8 cellular contexts compared by ENCODE assay signal in the genomic region with DNA sequence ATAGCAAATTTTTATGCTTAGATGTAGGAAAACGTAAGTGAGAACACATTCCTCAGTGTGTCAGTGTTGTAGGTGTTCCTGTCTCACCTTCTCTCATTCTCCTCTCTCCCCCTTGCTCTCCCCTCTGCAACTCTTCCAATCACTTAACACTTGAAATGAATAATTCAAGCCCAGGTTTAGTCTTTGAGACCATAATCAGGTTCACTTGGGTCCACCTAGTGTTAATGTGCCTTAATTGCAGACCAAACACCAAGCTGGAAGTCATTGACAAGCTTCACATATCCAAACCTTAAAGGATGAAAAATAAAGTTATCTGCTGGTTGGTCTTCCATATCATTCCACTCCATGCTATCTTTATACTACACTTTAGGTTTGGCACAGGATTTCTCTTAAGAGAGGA. TPM values are rescaled to one million over a fixed set of nuclear protein-coding genes. Genes with fewer than 3 reads are reported as not detected.
DNase-seq lines count a peak whose midpoint lies in the region; ATAC-seq, FAIRE-seq and TF ChIP-seq lines count a peak whose summit lies in the region.

No MANE protein-coding gene starts in this region.

- H3K27ac ChIP-seq in mesenchymal stem cell (ENCODE audit: low read length, poor library complexity, severe bottlenecking) (no peak overlapping the region), gastroesophageal sphincter (no peak overlapping the region)

- no peak overlapping the region for H3K23ac ChIP-seq in mesenchymal stem cell (ENCODE audit: low read length in 2 of 2)

- H3K4me1 ChIP-seq in mesenchymal stem cell (ENCODE audit: control insufficient read depth, insufficient read depth, low read depth, low read length) = no peaks in the 10 kb centered on the region
- no peaks in the 10 kb centered on the region for H3K4me1 ChIP-seq in gastroesophageal sphincter

- 100% methylated on average over 1 of the region's 1 CpG for WGBS in mesenchymal stem cell
- WGBS in gastroesophageal sphincter (ENCODE audit: low coverage in 1 of 2), 2 donors = 80 to 87% methylated on average over 1 of the region's 1 CpG

- DNase-seq in GM12892 (ENCODE audit: insufficient read length) (no peak), WTC11 (ENCODE audit: low spot score) (peak; percentile 30), mesenchymal stem cell (peak; percentile 26), immature natural killer cell (no peak)
- no peak for DNase-seq in stimulated activated CD8-positive, alpha-beta memory T cell treated with anti-CD3 and anti-CD28 coated beads, Interleukin-4, amount 100 ng/mL, for 48 hours
- DNase-seq in stimulated activated CD4-positive, alpha-beta T cell treated with anti-CD3 and anti-CD28 coated beads, Interleukin-12 subunit alpha, Interleukin-12 subunit beta, amount 100 ng/mL, for 4 hours = no peak

- H3K9me3 Mint-ChIP-seq in WTC11 (no peaks in the 10 kb centered on the region), immature natural killer cell (no peaks in the 10 kb centered on the region)

- no peak overlapping the region for H3K18ac ChIP-seq in mesenchymal stem cell (ENCODE audit: low read depth in 1 of 2, low read length in 2 of 2)

- H3K9me3 ChIP-seq in mesenchymal stem cell (ENCODE audit: control insufficient read depth, low read length) = no peaks in the 10 kb centered on the region
- no peaks in the 10 kb centered on the region for H3K9me3 ChIP-seq in gastroesophageal sphincter

- no peak overlapping the region for H3K4me3 ChIP-seq in mesenchymal stem cell (ENCODE audit: insufficient read depth in 1 of 2, low read depth in 1 of 2, low read length in 2 of 2)
- H3K4me3 ChIP-seq in gastroesophageal sphincter = no peak overlapping the region

- no peak overlapping the region for H2BK12ac ChIP-seq in mesenchymal stem cell (ENCODE audit: low read length in 2 of 2)

- H3K27ac Mint-ChIP-seq in WTC11 (no peak overlapping the region), immature natural killer cell (no peak overlapping the region)

- H3K27me3 Mint-ChIP-seq in WTC11 (ENCODE audit: low read depth) = no peaks in the 10 kb centered on the region
- no peaks in the 10 kb centered on the region for H3K27me3 Mint-ChIP-seq in immature natural killer cell (ENCODE audit: low read depth in 3 of 3)

- peaks cover 24% of the 10 kb centered on the region for H3K4me1 Mint-ChIP-seq in WTC11
- H3K4me1 Mint-ChIP-seq in immature natural killer cell = no peaks in the 10 kb centered on the region

- peak; percentile 24 for FAIRE-seq in GM12892 (lab: Jason Lieb, UNC)

- no peak for TF ChIP-seq POLR2A in GM12892 (IDR thresholded peaks at IDR 0.05; ENCODE audit: low read depth, low read length)
- no peak for TF ChIP-seq POLR2A in gastroesophageal sphincter (IDR thresholded peaks at IDR 0.05)

- no peak overlapping the region for H3K4ac ChIP-seq in mesenchymal stem cell (ENCODE audit: low read depth in 1 of 2, low read length in 2 of 2)

- no peak overlapping the region for H2AFZ ChIP-seq in mesenchymal stem cell (ENCODE audit: low read depth, low read length)

- H2BK5ac ChIP-seq in mesenchymal stem cell (ENCODE audit: low read depth, low read length, poor library complexity, severe bottlenecking) = no peak overlapping the region

- H3K9ac ChIP-seq in mesenchymal stem cell (ENCODE audit: low read length) = no peak overlapping the region

- ATAC-seq in HG03378 (IDR thresholded peaks at IDR 0.05; ENCODE audit: unreplicated experiment) (peak; percentile 55), WTC11 (peak; percentile 89), gastroesophageal sphincter (no peak)

- H4K8ac ChIP-seq in mesenchymal stem cell (ENCODE audit: low read length) = no peak overlapping the region

- H3K4me3 Mint-ChIP-seq in WTC11 (no peak overlapping the region), immature natural killer cell (no peak overlapping the region)

- H4K91ac ChIP-seq in mesenchymal stem cell (ENCODE audit: low read length) = no peak overlapping the region

- no peak overlapping the region for H2BK15ac ChIP-seq in mesenchymal stem cell (ENCODE audit: low read depth, poor library complexity, severe bottlenecking)

- no peak overlapping the region for H2BK120ac ChIP-seq in mesenchymal stem cell (ENCODE audit: low read depth, low read length)

- H3K79me1 ChIP-seq in mesenchymal stem cell (replicated peaks; ENCODE audit: low read length, poor library complexity, severe bottlenecking) = no peaks in the 10 kb centered on the region

- H3K36me3 ChIP-seq in mesenchymal stem cell (ENCODE audit: control insufficient read depth in 1 of 2, insufficient read depth in 2 of 2, low read depth in 1 of 2, low read length in 2 of 2) = peaks cover 0 to 13% of the 10 kb centered on the region in 2 experiments
- H3K36me3 ChIP-seq in gastroesophageal sphincter = peaks cover 0 to 39% of the 10 kb centered on the region in 2 donors

- no peak for TF ChIP-seq EP300 in gastroesophageal sphincter (IDR thresholded peaks at IDR 0.05)

- H3K36me3 Mint-ChIP-seq in WTC11 = 0 out of 2 replicates have a peak, but pooled peaks cover 3% of the 10 kb centered on the region
- peaks cover 3 to 24% (median 19%) of the 10 kb centered on the region in 3 donors for H3K36me3 Mint-ChIP-seq in immature natural killer cell

- no peaks in the 10 kb centered on the region for H3K27me3 ChIP-seq in mesenchymal stem cell (ENCODE audit: control insufficient read depth in 1 of 2, insufficient read depth in 1 of 2, low read length in 2 of 2)
- no peaks in the 10 kb centered on the region for H3K27me3 ChIP-seq in gastroesophageal sphincter

- no peak overlapping the region for H2AK5ac ChIP-seq in mesenchymal stem cell (ENCODE audit: low read length, severe bottlenecking)

- CTCF ChIA-PET in WTC11 (lab: Charles Lee) = interaction anchor here (0.5 to 2.6 kb wide), 16 partner anchors 9 to 486 kb away, joined by 3 to 38 read pairs (median 4); no protein-coding TSS in a partner anchor

- no peak overlapping the region for H3K14ac ChIP-seq in mesenchymal stem cell (ENCODE audit: low read length in 2 of 2)

- H3K4me2 ChIP-seq in mesenchymal stem cell (ENCODE audit: low read length, poor library complexity, severe bottlenecking) = no peak overlapping the region

- POLR2A ChIA-PET in WTC11 (lab: Charles Lee) = no interaction called here

- TF ChIP-seq CTCF in WTC11 (IDR thresholded peaks at IDR 0.05) (peak; percentile 40), gastroesophageal sphincter (IDR thresholded peaks at IDR 0.05) (no peak)

TF ChIP-seq in WTC11, 78 proteins besides CTCF, POLR2A, EP300 and RAD21:
- TF ChIP-seq NFATC4 (CRISPR knock-in tag; IDR thresholded peaks at IDR 0.05) = no peak
- TF ChIP-seq EMX1 (CRISPR knock-in tag; IDR thresholded peaks at IDR 0.05) = no peak

RNA-seq across cellular contexts. Expression of a gene that starts 37.0 kb away (rescaled TPM):
- 6.8 TPM for polyA plus RNA-seq in GM12892 (2012; ENCODE audit: missing spikeins)
- 9.4 to 12.0 TPM (median 9.8 TPM) in 3 replicates for total RNA-seq in WTC11 (2021)
- 4.7 TPM for polyA plus RNA-seq in mesenchymal stem cell (2013, experiment 1 of 2)
- polyA plus RNA-seq in mesenchymal stem cell (2013, experiment 2 of 2) = 5.6 TPM
- total RNA-seq in gastroesophageal sphincter = 10 to 100 TPM; 12.2 to 29.7 (median 16.2) TPM
- polyA plus RNA-seq in immature natural killer cell = 1 to 10 TPM in 1 of 3 donors, under 1 TPM in 1, not detected in 1; 0.58 to 5.9 TPM

RNA-seq across cellular contexts. Expression of a gene that starts 37.1 kb away (rescaled TPM):
- polyA plus RNA-seq in GM12892 (2012; ENCODE audit: missing spikeins) = 29.2 TPM
- 58.1 to 65.0 TPM (median 59.9 TPM) in 3 replicates for total RNA-seq in WTC11 (2021)
- 41.2 TPM for polyA plus RNA-seq in mesenchymal stem cell (2013, experiment 1 of 2)
- 39.8 TPM for polyA plus RNA-seq in mesenchymal stem cell (2013, experiment 2 of 2)
- total RNA-seq in gastroesophageal sphincter = 100 to 1,000 TPM in 3 of 4 donors, 10 to 100 TPM in 1; 71.1 to 115 (median 108) TPM
- polyA plus RNA-seq in immature natural killer cell = 10 to 100 TPM; 45.5 to 79.6 (median 57.2) TPM

Comparison
In these comparisons a context has a peak if more than half of its experiments do, and no peak if none do; other contexts are left out.
1. DNase-seq: peak in WTC11 (single experiment) and mesenchymal stem cell (single experiment); none in GM12892 (single experiment), stimulated activated CD8-positive, alpha-beta memory T cell treated with anti-CD3 and anti-CD28 coated beads, Interleukin-4, amount 100 ng/mL, for 48 hours (single experiment), stimulated activated CD4-positive, alpha-beta T cell treated with anti-CD3 and anti-CD28 coated beads, Interleukin-12 subunit alpha, Interleukin-12 subunit beta, amount 100 ng/mL, for 4 hours (single experiment) and immature natural killer cell (0 of 3).